8 cellular contexts compared by ENCODE assay signal in the genomic region with DNA sequence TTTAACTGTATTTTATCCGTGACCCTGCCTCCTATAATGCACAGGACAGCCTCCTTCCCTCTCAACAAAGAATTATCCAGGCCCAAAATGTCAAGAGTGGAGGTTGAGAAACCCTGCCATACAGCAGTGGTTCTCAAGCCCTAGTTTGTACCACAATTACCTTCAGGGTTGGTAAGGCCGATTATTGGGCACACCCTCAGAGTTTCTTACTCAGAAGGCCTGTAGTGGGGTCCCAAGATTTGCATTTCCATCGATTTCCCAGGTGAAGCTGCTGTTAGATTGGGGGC. TPM values are rescaled to one million over a fixed set of nuclear protein-coding genes. Genes with fewer than 3 reads are reported as not detected.
DNase-seq lines count a peak whose midpoint lies in the region; ATAC-seq and TF ChIP-seq lines count a peak whose summit lies in the region.

No MANE protein-coding gene starts in this region.

- POLR2A ChIA-PET in CD4-positive, alpha-beta memory T cell (lab: Charles Lee; ENCODE audit: partially characterized antibody) = interaction anchor here (1.2 to 2.0 kb wide), 4 partner anchors 32 to 79 kb away, joined by 9 to 28 read pairs (median 12); a partner anchor contains a TSS

- H3K9me3 Mint-ChIP-seq in CD4-positive, alpha-beta memory T cell = no peaks in the 10 kb centered on the region
- H3K9me3 Mint-ChIP-seq in effector memory CD8-positive, alpha-beta T cell = no peaks in the 10 kb centered on the region

- peaks cover 0 to 11% of the 10 kb centered on the region in 2 donors for H3K36me3 Mint-ChIP-seq in CD4-positive, alpha-beta memory T cell
- H3K36me3 Mint-ChIP-seq in effector memory CD8-positive, alpha-beta T cell (ENCODE audit: insufficient read depth) = peaks cover 7% of the 10 kb centered on the region

- peak overlapping the region; percentile 72 to 99 (median 98) for H3K27ac Mint-ChIP-seq in CD4-positive, alpha-beta memory T cell
- H3K27ac Mint-ChIP-seq in effector memory CD8-positive, alpha-beta T cell = peak overlapping the region; percentile 85 to 93

- intact Hi-C loops in CD4-positive, alpha-beta memory T cell (cut with micrococcal nuclease) = no loop called here

- CTCF ChIA-PET in CD4-positive, alpha-beta memory T cell (lab: Charles Lee; ENCODE audit: partially characterized antibody) = interaction anchor here (0.7 to 1.1 kb wide), 3 partner anchors 47 to 80 kb away, joined by 3 to 5 read pairs (median 4); a partner anchor contains a TSS

- peaks cover 26 to 59% (median 35%) of the 10 kb centered on the region in 4 donors for H3K4me1 Mint-ChIP-seq in CD4-positive, alpha-beta memory T cell
- H3K4me1 Mint-ChIP-seq in effector memory CD8-positive, alpha-beta T cell (ENCODE audit: low read depth in 2 of 2) = peaks cover 27 to 39% of the 10 kb centered on the region in 2 donors

- H3K4me3 Mint-ChIP-seq in CD4-positive, alpha-beta memory T cell = peak overlapping the region; percentile 83 to 98 (median 98)
- H3K4me3 Mint-ChIP-seq in effector memory CD8-positive, alpha-beta T cell = peak overlapping the region; percentile 74 to 91

- H3K9me3 ChIP-seq in CD4-positive, alpha-beta memory T cell (ENCODE audit: control insufficient read depth in 1 of 2, low read length in 2 of 2) = no peaks in the 10 kb centered on the region
- H3K9me3 ChIP-seq in NT2/D1 (ENCODE audit: insufficient read depth, low read length) (peaks cover 6% of the 10 kb centered on the region; the same call in 1 of the 2 replicates), neutrophil (no peaks in the 10 kb centered on the region)

- H3K27ac ChIP-seq in CD4-positive, alpha-beta memory T cell (ENCODE audit: low read depth, low read length) = peak overlapping the region; percentile 77
- H3K27ac ChIP-seq in neutrophil = peak overlapping the region; percentile 98

- H3K36me3 ChIP-seq in CD4-positive, alpha-beta memory T cell (ENCODE audit: insufficient read depth, low read length) = no peaks in the 10 kb centered on the region
- H3K36me3 ChIP-seq in NT2/D1 (ENCODE audit: insufficient read depth, insufficient read length, low read length) (peaks cover 27% of the 10 kb centered on the region), neutrophil (peaks cover 5% of the 10 kb centered on the region)

- no peak for DNase-seq in CD4-positive, alpha-beta memory T cell
- no peak for DNase-seq in NT2/D1 (ENCODE audit: low read depth, low spot score)
- DNase-seq in effector memory CD8-positive, alpha-beta T cell = no peak
- DNase-seq in SK-N-DZ (ENCODE audit: low spot score) = no peak
- DNase-seq in NCI-H446 (lab: John Stamatoyannopoulos, UW) = no peak
- no peak for DNase-seq in SHP77 (lab: John Stamatoyannopoulos, UW)
- DNase-seq in SIG-M5 (lab: John Stamatoyannopoulos, UW) = no peak

- peaks cover 28% of the 10 kb centered on the region for H3K4me1 ChIP-seq in CD4-positive, alpha-beta memory T cell (ENCODE audit: insufficient read depth, low read length)
- H3K4me1 ChIP-seq in NT2/D1 (ENCODE audit: insufficient read depth, insufficient read length) (no peaks in the 10 kb centered on the region), neutrophil (ENCODE audit: control insufficient read depth in 1 of 2, insufficient read depth in 1 of 2, low read depth in 1 of 2, low read length in 1 of 2) (peaks cover 13 to 18% of the 10 kb centered on the region in 2 experiments)

- no peak for TF ChIP-seq CTCF in neutrophil (IDR thresholded peaks at IDR 0.05)

- H3K27me3 Mint-ChIP-seq in CD4-positive, alpha-beta memory T cell = peaks cover under 1 to 2% of the 10 kb centered on the region in 2 donors
- H3K27me3 Mint-ChIP-seq in effector memory CD8-positive, alpha-beta T cell = peaks cover 3 to 7% of the 10 kb centered on the region in 2 donors

- ATAC-seq in effector memory CD8-positive, alpha-beta T cell (replicated peaks) = no peak

- H3K9ac ChIP-seq in NT2/D1 (ENCODE audit: insufficient read length, low read depth) = peak overlapping the region; percentile 98

- H3K27me3 ChIP-seq in CD4-positive, alpha-beta memory T cell (ENCODE audit: insufficient read depth, low read length) = no peaks in the 10 kb centered on the region
- H3K27me3 ChIP-seq in NT2/D1 (ENCODE audit: insufficient read depth, insufficient read length) (no peaks in the 10 kb centered on the region), neutrophil (no peaks in the 10 kb centered on the region)

- peak overlapping the region; percentile 45 to 80 for H3K4me3 ChIP-seq in CD4-positive, alpha-beta memory T cell (ENCODE audit: low read length in 2 of 2)
- peak overlapping the region; percentile 94 for H3K4me3 ChIP-seq in NT2/D1 (ENCODE audit: insufficient read length, low read depth)
- peak overlapping the region; percentile 90 to 98 for H3K4me3 ChIP-seq in neutrophil (ENCODE audit: low read depth in 1 of 2, low read length in 1 of 2)

RNA-seq across cellular contexts. Expression of a gene that starts 0.4 kb away (rescaled TPM):
- 10 to 100 TPM; 18.3 to 19.6 TPM for total RNA-seq in CD4-positive, alpha-beta memory T cell
- 10 to 100 TPM in 1 of 2 donors, 1 to 10 TPM in 1; 7.3 to 10.9 TPM for polyA plus RNA-seq in CD4-positive, alpha-beta memory T cell
- 5.9 and 8.3 TPM in 2 replicates for polyA plus RNA-seq in SK-N-DZ (2014; cell fraction: cytosol; rRNA removed)
- 10.7 and 13.3 TPM in 2 replicates for polyA plus RNA-seq in SK-N-DZ (2014; cell fraction: nucleus; rRNA removed)

RNA-seq across cellular contexts. Expression of a gene that starts 46.7 kb away (rescaled TPM):
- total RNA-seq in CD4-positive, alpha-beta memory T cell = 10 to 100 TPM; 70.8 to 74.8 TPM
- polyA plus RNA-seq in CD4-positive, alpha-beta memory T cell = 10 to 100 TPM; 10.9 to 13.0 TPM
- polyA plus RNA-seq in SK-N-DZ (2014; cell fraction: cytosol; rRNA removed) = 62.9 and 67.6 TPM in 2 replicates
- polyA plus RNA-seq in SK-N-DZ (2014; cell fraction: nucleus; rRNA removed) = 647 and 744 TPM in 2 replicates
